ENCODE assay signal across 8 cellular contexts in the genomic region with DNA sequence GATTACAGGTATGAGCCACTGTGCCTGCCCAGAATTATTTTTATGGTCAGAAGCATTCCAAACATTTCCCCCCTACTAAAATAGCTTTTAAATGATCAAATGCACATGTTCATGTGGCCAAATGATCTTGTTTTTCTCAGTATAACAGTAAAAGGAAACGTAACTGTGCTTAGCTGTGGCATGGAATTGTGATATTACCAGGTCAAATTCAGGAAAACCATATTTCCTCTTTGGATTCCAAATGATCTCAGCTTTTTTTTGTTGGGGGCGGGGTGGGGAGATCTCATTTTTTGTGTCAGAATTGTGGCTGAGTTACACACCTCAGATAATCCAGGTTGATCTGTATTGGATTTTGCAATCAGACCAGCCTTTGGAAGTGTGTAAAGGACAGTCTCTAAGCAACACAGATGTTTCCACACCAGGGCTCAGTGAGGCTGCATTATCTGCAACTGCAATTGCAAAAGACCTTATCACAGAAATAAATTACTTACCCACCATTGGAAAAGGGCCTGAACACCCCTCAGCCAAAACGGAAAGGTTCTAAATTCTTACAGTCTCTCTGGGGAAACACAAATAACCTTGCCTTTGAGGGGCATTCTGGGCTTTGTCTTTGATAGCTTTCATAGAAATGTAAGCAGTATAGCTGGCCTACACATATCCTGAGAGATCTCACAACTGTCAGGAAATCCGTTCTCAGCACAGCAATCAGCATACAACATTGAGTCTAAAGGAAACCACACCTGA. TPM values are rescaled to one million over a fixed set of nuclear protein-coding genes. Genes with fewer than 3 reads are reported as not detected.
DNase-seq lines count a peak whose midpoint lies in the region; ATAC-seq, FAIRE-seq and TF ChIP-seq lines count a peak whose summit lies in the region.

No MANE protein-coding gene starts in this region.

- no peak for TF ChIP-seq CTCF in lung (IDR thresholded peaks at IDR 0.05; ENCODE audit: control extremely low read depth, extremely low read depth)

- TF ChIP-seq POLR2A in GM12891 (IDR thresholded peaks at IDR 0.05; ENCODE audit: low read depth, low read length) = no peak

- WGBS in lung, 2 donors = 21 to 32% methylated on average over 4 of the region's 4 CpGs

- H3K9ac ChIP-seq in adipocyte (ENCODE audit: low read length) = no peak overlapping the region

- ATAC-seq in HG03432 (IDR thresholded peaks at IDR 0.05; ENCODE audit: unreplicated experiment) = peak; percentile 65
- peak; percentile 32 for ATAC-seq in lung (ENCODE audit: insufficient read depth, low FRiP score)
- no peak for ATAC-seq in HG03565 (IDR thresholded peaks at IDR 0.05; ENCODE audit: unreplicated experiment)

- peaks cover 8% of the 10 kb centered on the region for H3K4me1 ChIP-seq in adipocyte (ENCODE audit: control insufficient read depth, insufficient read depth, low read length)
- H3K4me1 ChIP-seq in lung (ENCODE audit: control insufficient read depth in 2 of 2, insufficient read depth in 2 of 2, low read length in 2 of 2) = peaks cover 0 to 2% of the 10 kb centered on the region in 2 donors

- H3K4me3 ChIP-seq in adipocyte (ENCODE audit: low read length) (no peak overlapping the region), lung (no peak overlapping the region)

- no peaks in the 10 kb centered on the region for H3K27me3 ChIP-seq in adipocyte (replicated peaks; ENCODE audit: control insufficient read depth, insufficient read depth, low read length)
- H3K27me3 ChIP-seq in lung (ENCODE audit: control insufficient read depth, insufficient read depth) = no peaks in the 10 kb centered on the region

- FAIRE-seq in GM12891 (lab: Jason Lieb, UNC) = peak; percentile 72

- H3K36me3 ChIP-seq in adipocyte (ENCODE audit: control insufficient read depth, insufficient read depth, low read length, severe bottlenecking) = peaks cover 8% of the 10 kb centered on the region
- peaks cover 6 to 8% of the 10 kb centered on the region in 2 donors for H3K36me3 ChIP-seq in lung (ENCODE audit: control insufficient read depth in 2 of 2, insufficient read depth in 2 of 2, low read length in 2 of 2)

- H3K9me3 ChIP-seq in adipocyte (ENCODE audit: control insufficient read depth, low read length) (no peaks in the 10 kb centered on the region), lung (ENCODE audit: control insufficient read depth in 2 of 2, insufficient read depth in 1 of 2, low read length in 1 of 2) (no peaks in the 10 kb centered on the region)

- peak overlapping the region; percentile 32 to 53 for H3K27ac ChIP-seq in lung (ENCODE audit: low read depth in 1 of 2, low read length in 1 of 2)

- DNase-seq in GM12891 (ENCODE audit: insufficient read length, low spot score) (no peak), adipocyte (ENCODE audit: low read depth) (peak; percentile 61), lung (ENCODE audit: low spot score) (no peak), NCI-H2081 treated with DMSO at 0.1 percent for 48 hours (lab: John Stamatoyannopoulos, UW) (no peak), hypothalamus (lab: John Stamatoyannopoulos, UW) (no peak), NCI-H774 (lab: John Stamatoyannopoulos, UW) (no peak)

TF ChIP-seq in GM12891, 5 proteins besides CTCF, POLR2A, EP300 and RAD21:
- TF ChIP-seq PAX5 (IDR thresholded peaks at IDR 0.05; ENCODE audit: insufficient read depth, low read length, severe bottlenecking) = no peak
- no peak for TF ChIP-seq POLR2AphosphoS5 (IDR thresholded peaks at IDR 0.05; ENCODE audit: low read depth, low read length)
- TF ChIP-seq POU2F2 (IDR thresholded peaks at IDR 0.05; ENCODE audit: low read depth, low read length) = no peak
- TF ChIP-seq SPI1 (IDR thresholded peaks at IDR 0.05; ENCODE audit: low read depth, low read length) = no peak
- TF ChIP-seq TAF1 (IDR thresholded peaks at IDR 0.05; ENCODE audit: low read depth, low read length) = no peak

RNA-seq across cellular contexts. Expression of a gene that starts 8.4 kb away (rescaled TPM):
- 3.9 TPM for polyA plus RNA-seq in GM12891 (2012; ENCODE audit: low read depth, missing spikeins)
- total RNA-seq in lung = 10 to 100 TPM; 24.3 to 74.4 TPM
- polyA plus RNA-seq in lung = 1 to 10 TPM; 8.9 to 9.1 TPM
